18 cellular contexts compared by ENCODE assay signal in the genomic region with DNA sequence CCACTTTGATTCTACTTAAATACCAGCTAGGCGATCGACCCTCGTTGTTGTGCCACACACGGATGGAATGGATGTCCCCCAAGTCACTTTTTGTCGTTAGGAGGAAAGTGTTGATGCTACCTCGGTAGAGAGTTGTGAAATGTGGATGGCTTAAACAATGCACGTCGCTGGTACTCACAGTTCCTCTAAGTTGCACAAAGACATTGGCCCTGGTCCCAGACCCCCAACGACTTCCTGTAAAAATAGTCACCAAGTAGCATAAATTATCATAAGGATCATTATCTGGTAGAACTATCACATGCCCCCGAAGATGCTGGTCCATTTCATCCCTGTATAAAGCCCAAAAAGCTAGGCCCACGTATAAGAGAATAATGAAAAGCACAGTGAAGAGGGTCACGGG.
"Had no signal": no experiment of that assay in that cellular context is flagged by ENCODE, and none has a peak within 500 bp of the region (broad histone marks: within the 10 kb centered on the region; RNA-seq: fewer than 3 reads in every experiment).

No MANE protein-coding gene starts in this region.

- H3K4me3 ChIP-seq: coronary artery, dorsolateral prefrontal cortex, right atrium auricular region, smooth muscle cell, tibial nerve had no signal

- DNase-seq: activated CD4-positive, alpha-beta memory T cell treated with anti-CD3 and anti-CD28 coated beads for 36 hours; activated CD4-positive, alpha-beta T cell treated with anti-CD3 and anti-CD28 coated beads, Interleukin-2, amount 10 ng/mL, durations not matched to agents 24 days and 14 days; activated CD8-positive, alpha-beta memory T cell treated with anti-CD3 and anti-CD28 coated beads, Interleukin-2, amount 50 U/mL, for 4 hours; activated effector memory CD4-positive, alpha-beta T cell treated with anti-CD3 and anti-CD28 coated beads, Interleukin-2, amount 50 U/mL, for 16 hours; activated naive CD4-positive, alpha-beta T cell treated with anti-CD3 and anti-CD28 coated beads, Interleukin-2, amount 10 ng/mL, durations not matched to agents 7 days and 5 days; activated naive CD8-positive, alpha-beta T cell treated with anti-CD3 and anti-CD28 coated beads, Interleukin-2, amount 10 ng/mL, durations not matched to agents 7 days and 5 days; activated T-cell treated with anti-CD3 and anti-CD28 coated beads, Interleukin-2, amount 50 U/mL, for 1 hour; brain microvascular endothelial cell; dorsolateral prefrontal cortex; effector memory CD4-positive, alpha-beta T cell; left colon; mammary epithelial cell; stimulated activated CD4-positive, alpha-beta T cell treated with anti-CD3 and anti-CD28 coated beads, Interleukin-15, amount 100 ng/mL, for 24 hours; stimulated activated naive CD4-positive, alpha-beta T cell treated with Interleukin-2 at 50 U/mL for 16 hours had no signal
